ENCODE assay signal across 13 cellular contexts in the genomic region with DNA sequence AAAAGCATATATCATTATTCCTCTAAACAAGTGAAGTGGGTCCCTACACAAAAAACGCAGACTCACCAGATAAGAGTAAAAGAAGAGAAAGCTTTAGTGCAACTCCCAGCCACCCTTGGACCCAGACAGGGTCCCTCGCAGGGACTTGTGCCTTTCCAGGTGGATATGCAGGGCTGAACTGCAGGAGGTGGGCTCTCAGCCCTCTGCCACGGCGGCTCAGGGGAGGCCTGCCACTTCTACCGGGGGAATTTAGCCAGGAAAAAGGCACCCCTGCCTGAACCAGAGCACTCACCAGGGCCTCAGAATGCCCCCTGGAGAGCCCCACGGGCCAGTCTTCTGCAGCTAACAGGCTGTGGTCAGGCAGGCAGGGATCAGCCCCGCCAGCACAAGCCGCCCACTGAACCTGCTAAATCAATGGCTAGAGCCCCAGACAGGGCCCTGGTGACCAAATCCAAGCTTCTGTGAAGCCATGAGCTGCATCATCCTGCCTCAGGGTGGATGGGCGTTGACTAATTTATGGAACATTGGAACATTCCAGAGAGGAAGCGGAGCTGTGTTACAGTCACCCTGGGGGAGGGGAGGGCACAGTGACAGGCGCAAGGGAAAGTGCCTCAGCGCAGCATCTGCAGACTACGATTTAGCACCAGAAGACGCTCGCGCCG.
DNase-seq lines count a peak whose midpoint lies in the region; ATAC-seq and TF ChIP-seq lines count a peak whose summit lies in the region.
"Had no signal": no experiment of that assay in that cellular context is flagged by ENCODE, and none has a peak within 500 bp of the region (broad histone marks: within the 10 kb centered on the region; RNA-seq: fewer than 3 reads in every experiment).

No MANE protein-coding gene starts in this region.

- peak overlapping the region; percentile 90 for H3K27ac Mint-ChIP-seq in nephron progenitor cell
- H3K27ac Mint-ChIP-seq: nephron had no signal

- peak overlapping the region; percentile 26 for H3K4me3 Mint-ChIP-seq in nephron progenitor cell
- H3K4me3 Mint-ChIP-seq: nephron had no signal

- no peaks in the 10 kb centered on the region for H3K27me3 Mint-ChIP-seq in nephron progenitor cell (ENCODE audit: low read depth, poor library complexity)

- ATAC-seq in esophagus mucosa (peak; percentile 5), HG02571 (IDR thresholded peaks at IDR 0.05; ENCODE audit: unreplicated experiment) (no peak), HG03139 (IDR thresholded peaks at IDR 0.05; ENCODE audit: unreplicated experiment) (no peak), HG03565 (IDR thresholded peaks at IDR 0.05; ENCODE audit: unreplicated experiment) (no peak)

- peaks cover 68% of the 10 kb centered on the region for H3K4me1 Mint-ChIP-seq in nephron progenitor cell

- peaks cover 68% of the 10 kb centered on the region for H3K36me3 Mint-ChIP-seq in nephron progenitor cell (ENCODE audit: low read depth)

- no peak for TF ChIP-seq CTCF in nephron progenitor cell (IDR thresholded peaks at IDR 0.05)

- H3K9me3 Mint-ChIP-seq in nephron progenitor cell, result peaks cover 28% of the 10 kb centered on the region

- DNase-seq in Daoy (ENCODE audit: low read depth) (peak; percentile 84), M059J (ENCODE audit: low read depth) (peak; percentile 87), nephron progenitor cell (peak; percentile 40)
- DNase-seq in stimulated activated CD4-positive, alpha-beta T cell treated with anti-CD3 and anti-CD28 coated beads, Interleukin-12 subunit alpha, Interleukin-12 subunit beta, amount 100 ng/mL, for 4 hours, result no peak
- DNase-seq: caudate nucleus; NCI-H1417; stimulated activated CD4-positive, alpha-beta T cell treated with anti-CD3 and anti-CD28 coated beads, Interleukin-2, amount 100 ng/mL, for 48 hours; testis had no signal
